ENCODE assay signal across 33 cellular contexts in genomic region chr14:64958743-64959142, GRCh38. TPM values are rescaled to one million over a fixed set of nuclear protein-coding genes. Genes with fewer than 3 reads are reported as not detected.
"Had no signal": no experiment of that assay in that cellular context is flagged by ENCODE, and none has a peak within 500 bp of the region (broad histone marks: within the 10 kb centered on the region; RNA-seq: fewer than 3 reads in every experiment).

No MANE protein-coding gene starts in this region.

- H3K27ac ChIP-seq: colonic mucosa, foreskin keratinocyte, left ventricle myocardium inferior, neutrophil, ovary, psoas muscle, right atrium auricular region, stomach, transverse colon, uterus had no signal

- FAIRE-seq: islet of Langerhans had no signal

- ATAC-seq: activated CD8-positive, alpha-beta memory T cell treated with anti-CD3 and anti-CD28 coated beads, Interleukin-2, amount 10 ng/mL, durations not matched to agents 7 days and 5 days; activated CD8-positive, alpha-beta T cell treated with anti-CD3 and anti-CD28 coated beads, Interleukin-2, amount 10 ng/mL, durations not matched to agents 7 days and 5 days; activated naive CD8-positive, alpha-beta T cell treated with anti-CD3 and anti-CD28 coated beads, Interleukin-2, amount 50 U/mL, for 24 hours; foreskin keratinocyte; stimulated activated naive B cell treated with anti-CD40 and anti-IgM and Interleukin-4, amounts not matched to agents 10 μg/mL and 1 μg/mL and 100 μg/mL, for 72 hours; T-cell had no signal

- H3K4me2 ChIP-seq: smooth muscle cell had no signal

- H3K36me3 ChIP-seq: colonic mucosa, left ventricle myocardium inferior, ovary, right atrium auricular region, transverse colon, uterus had no signal

- H3K4me1 ChIP-seq: colonic mucosa, foreskin keratinocyte, right atrium auricular region, transverse colon, uterus had no signal

- DNase-seq: activated B cell treated with CpG ODN at 0.5 μM for 24 hours; activated CD4-positive, alpha-beta T cell treated with anti-CD3 and anti-CD28 coated beads, Interleukin-2, amount 50 U/mL, for 1 hour; activated CD8-positive, alpha-beta memory T cell treated with anti-CD3 and anti-CD28 coated beads, Interleukin-2, amount 10 ng/mL, durations not matched to agents 7 days and 5 days; activated CD8-positive, alpha-beta T cell treated with anti-CD3 and anti-CD28 coated beads, Interleukin-2, amount 10 ng/mL, durations not matched to agents 7 days and 5 days; activated naive CD8-positive, alpha-beta T cell treated with anti-CD3 and anti-CD28 coated beads, Interleukin-2, amount 50 U/mL, for 24 hours; activated T-cell treated with anti-CD3 and anti-CD28 coated beads, Interleukin-2, amount 50 U/mL, for 48 hours; amygdala; colonic mucosa; effector memory CD4-positive, alpha-beta T cell; erythroblast; foreskin keratinocyte; left ventricle myocardium inferior; ovary; psoas muscle; stimulated activated CD4-positive, alpha-beta T cell treated with anti-CD3 and anti-CD28 coated beads, Interleukin-1b, Interleukin-23, amount 100 ng/mL, for 48 hours; stimulated activated CD4-positive, alpha-beta T cell treated with anti-CD3 and anti-CD28 coated beads, Interleukin-4, amount 100 ng/mL, for 4 hours; stimulated activated CD8-positive, alpha-beta memory T cell treated with anti-CD3 and anti-CD28 coated beads, Interleukin-4, amount 100 ng/mL, for 48 hours; stimulated activated naive B cell treated with anti-CD40 and anti-IgM and Interleukin-4, amounts not matched to agents 10 μg/mL and 1 μg/mL and 100 μg/mL, for 72 hours; stomach; T-cell; transverse colon; uterus had no signal

- H3K4me3 ChIP-seq: colonic mucosa, left ventricle myocardium inferior, ovary, psoas muscle, right atrium auricular region, smooth muscle cell, stomach, transverse colon, uterus had no signal

- H3K4me1 Mint-ChIP-seq: activated B cell treated with CpG ODN at 0.5 μM for 24 hours had no signal

- H3K27ac Mint-ChIP-seq: activated B cell treated with CpG ODN at 0.5 μM for 24 hours; activated CD8-positive, alpha-beta memory T cell treated with anti-CD3 and anti-CD28 coated beads, Interleukin-2, amount 10 ng/mL, durations not matched to agents 7 days and 5 days; activated CD8-positive, alpha-beta T cell treated with anti-CD3 and anti-CD28 coated beads, Interleukin-2, amount 10 ng/mL, durations not matched to agents 7 days and 5 days; activated naive CD4-positive, alpha-beta T cell treated with anti-CD3 and anti-CD28 coated beads, Interleukin-2, amount 50 U/mL, for 24 hours; activated naive CD8-positive, alpha-beta T cell treated with anti-CD3 and anti-CD28 coated beads, Interleukin-2, amount 50 U/mL, for 24 hours; activated T-helper 2 cell treated with anti-CD3 and anti-CD28 coated beads, Interferon-gamma antibody, Interleukin-2, Interleukin-4, amounts not matched to agents 10 μg/mL and 5 μg/mL and 100 μg/mL, durations not matched to agents 14 hours and 24 hours and 36 hours; nephron; stimulated activated naive B cell treated with anti-CD40 and anti-IgM and Interleukin-4, amounts not matched to agents 10 μg/mL and 1 μg/mL and 100 μg/mL, for 72 hours; T-cell; T-helper 2 cell treated with Interferon-gamma antibody and Interleukin-4, amounts not matched to agents 5 μg/mL and 100 μg/mL, for 36 hours had no signal

- H3K27me3 ChIP-seq: colonic mucosa, foreskin keratinocyte, neutrophil, ovary, right atrium auricular region, stomach, transverse colon, uterus had no signal

- H3K9me3 ChIP-seq: colonic mucosa, left ventricle myocardium inferior, neutrophil, ovary, psoas muscle, right atrium auricular region, stomach, transverse colon, uterus had no signal

- H3K27me3 Mint-ChIP-seq: activated B cell treated with CpG ODN at 0.5 μM for 24 hours; activated CD8-positive, alpha-beta memory T cell treated with anti-CD3 and anti-CD28 coated beads, Interleukin-2, amount 10 ng/mL, durations not matched to agents 7 days and 5 days; activated naive CD4-positive, alpha-beta T cell treated with anti-CD3 and anti-CD28 coated beads, Interleukin-2, amount 50 U/mL, for 24 hours; activated naive CD8-positive, alpha-beta T cell treated with anti-CD3 and anti-CD28 coated beads, Interleukin-2, amount 50 U/mL, for 24 hours; stimulated activated naive B cell treated with anti-CD40 and anti-IgM and Interleukin-4, amounts not matched to agents 10 μg/mL and 1 μg/mL and 100 μg/mL, for 72 hours; T-cell had no signal

- H3K36me3 Mint-ChIP-seq: activated CD8-positive, alpha-beta memory T cell treated with anti-CD3 and anti-CD28 coated beads, Interleukin-2, amount 10 ng/mL, durations not matched to agents 7 days and 5 days had no signal

- H3K4me3 Mint-ChIP-seq: activated B cell treated with CpG ODN at 0.5 μM for 24 hours; activated CD8-positive, alpha-beta memory T cell treated with anti-CD3 and anti-CD28 coated beads, Interleukin-2, amount 10 ng/mL, durations not matched to agents 7 days and 5 days; activated CD8-positive, alpha-beta T cell treated with anti-CD3 and anti-CD28 coated beads, Interleukin-2, amount 10 ng/mL, durations not matched to agents 7 days and 5 days; activated naive CD4-positive, alpha-beta T cell treated with anti-CD3 and anti-CD28 coated beads, Interleukin-2, amount 50 U/mL, for 24 hours; activated naive CD8-positive, alpha-beta T cell treated with anti-CD3 and anti-CD28 coated beads, Interleukin-2, amount 50 U/mL, for 24 hours; nephron; stimulated activated naive B cell treated with anti-CD40 and anti-IgM and Interleukin-4, amounts not matched to agents 10 μg/mL and 1 μg/mL and 100 μg/mL, for 72 hours; T-cell; T-helper 2 cell treated with Interferon-gamma antibody and Interleukin-4, amounts not matched to agents 5 μg/mL and 100 μg/mL, for 36 hours had no signal

RNA-seq across cellular contexts. Expression of gene RAB15, which starts 13.4 kb away (rescaled TPM):
- total RNA-seq: bronchial epithelial cell had no signal

RNA-seq across cellular contexts. Expression of gene GPX2, which starts 16.2 kb away (rescaled TPM):
- total RNA-seq: activated B cell treated with CpG ODN at 0.5 μM for 24 hours; activated CD8-positive, alpha-beta memory T cell treated with anti-CD3 and anti-CD28 coated beads, Interleukin-2, amount 10 ng/mL, durations not matched to agents 7 days and 5 days; activated CD8-positive, alpha-beta T cell treated with anti-CD3 and anti-CD28 coated beads, Interleukin-2, amount 10 ng/mL, durations not matched to agents 7 days and 5 days; activated T-helper 2 cell treated with anti-CD3 and anti-CD28 coated beads, Interferon-gamma antibody, Interleukin-2, Interleukin-4, amounts not matched to agents 10 μg/mL and 5 μg/mL and 100 μg/mL, durations not matched to agents 14 hours and 24 hours and 36 hours; dermis microvascular lymphatic vessel endothelial cell; left ventricle myocardium inferior; lung microvascular endothelial cell; psoas muscle; right atrium auricular region had no signal
- polyA plus RNA-seq: ovary had no signal
